34 cellular contexts compared by ENCODE assay signal in genomic region chr4:115366390-115366789, GRCh38.
"Had no signal": no experiment of that assay in that cellular context is flagged by ENCODE, and none has a peak within 500 bp of the region (broad histone marks: within the 10 kb centered on the region; RNA-seq: fewer than 3 reads in every experiment).

No MANE protein-coding gene starts in this region.

- DNase-seq: activated CD4-positive, alpha-beta T cell treated with anti-CD3 and anti-CD28 coated beads for 1 hour; activated CD4-positive, alpha-beta T cell treated with anti-CD3 and anti-CD28 coated beads, Interleukin-2, amount 10 ng/mL, durations not matched to agents 24 days and 14 days; activated CD4-positive, alpha-beta T cell treated with anti-CD3 and anti-CD28 coated beads, Interleukin-2, amount 50 U/mL, for 4 hours; activated CD4-positive, CD25-positive, alpha-beta regulatory T cell; activated CD8-positive, alpha-beta T cell treated with anti-CD3 and anti-CD28 coated beads for 36 hours; activated effector memory CD4-positive, alpha-beta T cell treated with anti-CD3 and anti-CD28 coated beads, Interleukin-2, amount 50 U/mL, for 16 hours; activated naive CD4-positive, alpha-beta T cell; activated naive CD4-positive, alpha-beta T cell treated with anti-CD3 and anti-CD28 coated beads, Interleukin-2, amount 50 U/mL, for 16 hours; activated naive CD8-positive, alpha-beta T cell treated with anti-CD3 and anti-CD28 coated beads for 36 hours; activated T-cell treated with anti-CD3 and anti-CD28 coated beads, Interleukin-2, amount 50 U/mL, for 1 hour; activated T-cell treated with anti-CD3 and anti-CD28 coated beads, Interleukin-2, amount 50 U/mL, for 72 hours; amniotic stem cell; MM.1S; MV-4-11; NCI-H1092; NCI-H146; NCI-H187; NCI-H2029 treated with DMSO at 0.1 percent for 48 hours; NCI-H2107; NCI-H2171; NCI-H510A; NCI-H526; NCI-H748 treated with DMSO at 0.1 percent for 48 hours; PC-9; SHP77; SJCRH30; T1000; WERI-Rb-1 had no signal

- H3K36me3 ChIP-seq: ascending aorta, cardiac muscle cell, SJCRH30, WERI-Rb-1 had no signal

- H3K4me1 ChIP-seq: ascending aorta, SJCRH30 had no signal

- H3K27me3 ChIP-seq: ascending aorta, cardiac muscle cell, SJCRH30 had no signal

- H3K9me3 ChIP-seq: ascending aorta, SJCRH30 had no signal

- H3K27ac ChIP-seq: ascending aorta, cardiac muscle cell, KMS-11, PC-9, RWPE1, SJCRH30, SK-N-MC, WERI-Rb-1 had no signal

- H3K4me3 ChIP-seq: ascending aorta, cardiac muscle cell, PC-9, SJCRH30, SK-N-MC had no signal

- ATAC-seq: activated CD8-positive, alpha-beta T cell treated with anti-CD3 and anti-CD28 coated beads for 36 hours; activated T-cell treated with anti-CD3 and anti-CD28 coated beads, Interleukin-2, amount 50 U/mL, for 72 hours; activated T-helper 17 cell treated with anti-CD3 and anti-CD28 coated beads, Interleukin-2, amount 50 U/mL, for 72 hours had no signal
